In genomic region chr19:37943480-37943879, GRCh38 we compare ENCODE assay signal across 31 cellular contexts. TPM values are rescaled to one million over a fixed set of nuclear protein-coding genes. Genes with fewer than 3 reads are reported as not detected.
DNase-seq lines count a peak whose midpoint lies in the region; ATAC-seq, FAIRE-seq and TF ChIP-seq lines count a peak whose summit lies in the region.
"Had no signal": no experiment of that assay in that cellular context is flagged by ENCODE, and none has a peak within 500 bp of the region (broad histone marks: within the 10 kb centered on the region; RNA-seq: fewer than 3 reads in every experiment).

No MANE protein-coding gene starts in this region.

- TF ChIP-seq RAD21 in K562 (CRISPR knock-in tag; conservative IDR thresholded peaks at IDR 0.05 in 1 of 2, IDR thresholded peaks at IDR 0.05 in 1 of 2) = no peak

- no peak for TF ChIP-seq POLR2A in K562 (conservative IDR thresholded peaks at IDR 0.05)
- no peak for TF ChIP-seq POLR2A in stomach (IDR thresholded peaks at IDR 0.05)
- no peak for TF ChIP-seq POLR2A in gastroesophageal sphincter (IDR thresholded peaks at IDR 0.05)

- H3K9ac ChIP-seq in K562 (ENCODE audit: insufficient read depth in 1 of 2, low read depth in 2 of 2, low read length in 2 of 2) = 0 out of 4 replicates have a peak overlapping the region, but pooled peaks of 1 of the 2 experiments have one; percentile 14

- TF ChIP-seq EP300 in K562 (IDR thresholded peaks at IDR 0.05; ENCODE audit: low read length) = peak; percentile 60; the same call in 1 of the 2 replicates
- TF ChIP-seq EP300 in stomach (IDR thresholded peaks at IDR 0.05) = no peak
- TF ChIP-seq EP300 in gastroesophageal sphincter (IDR thresholded peaks at IDR 0.05) = no peak

- peak; percentile 31 for DNase-seq in HuH-7.5 (ENCODE audit: low spot score)
- DNase-seq in K562 (ENCODE audit: extremely low read depth in 1 of 4, low spot score in 3 of 4) = peak; percentile 64 to 83 (median 76)
- DNase-seq in mucosa of descending colon = peak in 2 of 3 donors; percentile 58 to 79
- peak; percentile 43 for DNase-seq in stomach
- no peak for DNase-seq in D721Med (ENCODE audit: insufficient read length, low spot score)
- no peak for DNase-seq in G401 (ENCODE audit: low spot score)
- DNase-seq: activated CD4-positive, alpha-beta T cell treated with anti-CD3 and anti-CD28 coated beads, Interleukin-2, amount 10 ng/mL, durations not matched to agents 24 days and 14 days; activated CD8-positive, alpha-beta memory T cell treated with anti-CD3 and anti-CD28 coated beads, Interleukin-2, amount 10 ng/mL, durations not matched to agents 7 days and 5 days; activated naive CD4-positive, alpha-beta T cell treated with anti-CD3 and anti-CD28 coated beads, Interleukin-2, amount 10 ng/mL, durations not matched to agents 7 days and 5 days; activated T-cell treated with anti-CD3 and anti-CD28 coated beads, Interleukin-2, amount 50 U/mL, for 72 hours; amniotic stem cell; CD4-positive, alpha-beta memory T cell; effector memory CD8-positive, alpha-beta T cell; foreskin melanocyte; Kasumi-1; NCI-H1694; NCI-H2171 treated with DMSO at 0.1 percent for 48 hours; NCI-H524; stimulated activated naive CD4-positive, alpha-beta T cell had no signal

- H3K9me3 ChIP-seq in K562 (replicated peaks; ENCODE audit: control insufficient read depth, insufficient read depth, low read depth, low read length) (no peaks in the 10 kb centered on the region), mucosa of descending colon (no peaks in the 10 kb centered on the region), stomach (no peaks in the 10 kb centered on the region), gastroesophageal sphincter (no peaks in the 10 kb centered on the region)
- H3K9me3 ChIP-seq: breast epithelium, thoracic aorta had no signal

- in situ Hi-C loops in K562 (cut with MboI) (no loop called here), G401 (cut with HindIII; ENCODE audit: low sequenced_read_pairs) (no loop called here)

- FAIRE-seq in K562 (lab: Jason Lieb, UNC) (peak; percentile 95), D721Med (lab: Jason Lieb, UNC) (no peak)
- FAIRE-seq: HTR-8/SVneo, islet of Langerhans had no signal

- ATAC-seq in K562 = peak; percentile 98
- ATAC-seq in mucosa of descending colon = peak; percentile 82
- no peak for ATAC-seq in gastroesophageal sphincter
- ATAC-seq: activated CD8-positive, alpha-beta memory T cell treated with anti-CD3 and anti-CD28 coated beads, Interleukin-2, amount 10 ng/mL, durations not matched to agents 7 days and 5 days; activated T-cell treated with anti-CD3 and anti-CD28 coated beads, Interleukin-2, amount 50 U/mL, for 72 hours; effector memory CD8-positive, alpha-beta T cell; esophagus mucosa had no signal

- whole genome bisulfite sequencing in K562 (ENCODE audit: insufficient coverage, low coverage, missing lambda C conversion rate) = 3% methylated on average over 5 of the region's 5 CpGs
- whole genome bisulfite sequencing in stomach, 5 donors = 38 to 63% (median 51%) methylated on average over 5 of the region's 5 CpGs
- 85 to 87% methylated on average over 5 of the region's 5 CpGs for WGBS in gastroesophageal sphincter (ENCODE audit: low coverage in 1 of 2), 2 donors

- H3K27me3 ChIP-seq in K562 (ENCODE audit: control insufficient read depth in 2 of 2, insufficient read depth in 2 of 2, low read length in 2 of 2) (no peaks in the 10 kb centered on the region), stomach (no peaks in the 10 kb centered on the region), gastroesophageal sphincter (no peaks in the 10 kb centered on the region)
- H3K27me3 ChIP-seq: breast epithelium had no signal

- 0 out of 3 replicates have a peak overlapping the region, but pooled peaks have one; percentile 11 for H3K27ac ChIP-seq in K562 (ENCODE audit: extremely low read depth, low read depth, low read length)
- peak overlapping the region in 3 of 5 donors; percentile 9 to 25 (median 17) for H3K27ac ChIP-seq in stomach
- H3K27ac ChIP-seq in gastroesophageal sphincter = no peak overlapping the region
- H3K27ac ChIP-seq: breast epithelium, coronary artery, thoracic aorta had no signal

- POLR2A ChIA-PET in K562 (lab: Yijun Ruan, JAX) = interaction anchor here (1.0 to 1.5 kb wide), 2 partner anchors 12 kb away, joined by 5 to 6 read pairs; no protein-coding TSS in a partner anchor

- H3K4me2 ChIP-seq in K562 (ENCODE audit: insufficient read depth, low read length) = peak overlapping the region; percentile 31
- H3K4me2 ChIP-seq: smooth muscle cell had no signal

- H4K20me1 ChIP-seq in K562 (replicated peaks; ENCODE audit: control insufficient read depth, insufficient read depth, low read length) = no peaks in the 10 kb centered on the region; the same call in 1 of the 2 replicates

- no peaks in the 10 kb centered on the region for H3K9me1 ChIP-seq in K562 (ENCODE audit: control insufficient read depth, insufficient read depth, low read length)

- BruUV-seq in K562 (replicated peaks; lab: Mats Ljungman, UMichigan) = no TSS peak

- CTCF ChIA-PET in K562 (lab: Yijun Ruan, JAX; ENCODE audit: low intra/inter-chr PET ratio) = interaction anchor here (0.6 kb wide), 1 partner anchor 38 kb away, joined by 6 read pairs; no protein-coding TSS in a partner anchor

- no peaks in the 10 kb centered on the region for H3K79me2 ChIP-seq in K562 (ENCODE audit: control insufficient read depth, insufficient read depth, low read length)

- H3K4me1 ChIP-seq in K562 (replicated peaks in 1 of 2; ENCODE audit: control insufficient read depth in 2 of 2, insufficient read depth in 2 of 2, low read length in 2 of 2) (peaks cover 8 to 10% of the 10 kb centered on the region in 2 experiments; a peak in 2 of 5 replicates), mucosa of descending colon (ENCODE audit: low read depth) (peaks cover 71% of the 10 kb centered on the region), stomach (peaks cover 7 to 58% (median 32%) of the 10 kb centered on the region in 4 donors), gastroesophageal sphincter (no peaks in the 10 kb centered on the region)

- no peak overlapping the region for H2AFZ ChIP-seq in K562 (ENCODE audit: low read depth, low read length)

- no peak for TF ChIP-seq CTCF in K562 (IDR thresholded peaks at IDR 0.05 in 2 of 3, conservative IDR thresholded peaks at IDR 0.05 in 1 of 3; ENCODE audit: insufficient read depth in 2 of 3, low read depth in 1 of 3, low read length in 3 of 3)
- no peak for TF ChIP-seq CTCF in mucosa of descending colon (IDR thresholded peaks at IDR 0.05)
- no peak for TF ChIP-seq CTCF in stomach (IDR thresholded peaks at IDR 0.05)
- TF ChIP-seq CTCF in gastroesophageal sphincter (IDR thresholded peaks at IDR 0.05) = no peak
- no peak for TF ChIP-seq CTCF in D721Med (IDR thresholded peaks at IDR 0.05; ENCODE audit: insufficient read depth, missing control alignments)

- intact Hi-C loops in K562 (cut with micrococcal nuclease) (no loop called here), mucosa of descending colon (cut with DNase I, micrococcal nuclease) (no loop called here), stomach (cut with DNase I; ENCODE audit: low total_unique reads) (no loop called here)

- no peaks in the 10 kb centered on the region for H3K36me3 ChIP-seq in K562 (ENCODE audit: control insufficient read depth, insufficient read depth, low read length)
- H3K36me3 ChIP-seq in mucosa of descending colon (ENCODE audit: low read depth) = no peaks in the 10 kb centered on the region
- peaks cover 0 to 6% (median 0%) of the 10 kb centered on the region in 4 donors for H3K36me3 ChIP-seq in stomach
- H3K36me3 ChIP-seq in gastroesophageal sphincter = no peaks in the 10 kb centered on the region
- H3K36me3 ChIP-seq: breast epithelium, thoracic aorta had no signal

- no peak overlapping the region for H3K4me3 ChIP-seq in K562
- H3K4me3 ChIP-seq in mucosa of descending colon = no peak overlapping the region
- H3K4me3 ChIP-seq in stomach = no peak overlapping the region
- H3K4me3 ChIP-seq in gastroesophageal sphincter = no peak overlapping the region
- H3K4me3 ChIP-seq: breast epithelium, coronary artery, lung, smooth muscle cell, thoracic aorta had no signal

RNA-seq across cellular contexts. Expression of gene SIPA1L3, which starts 36.5 kb away (rescaled TPM):
- total RNA-seq in K562 (2011; cell fraction: chromatin; rRNA removed; ENCODE audit: low replicate concordance) = 31.3 and 58.0 TPM in 2 replicates
- total RNA-seq in K562 (2011; cell fraction: nucleolus; rRNA removed) = 17.1 and 18.8 TPM in 2 replicates
- 26.0 and 31.7 TPM in 2 replicates for total RNA-seq in K562 (2011; cell fraction: nucleoplasm; rRNA removed)
- 2.8 and 3.7 TPM in 2 replicates for total RNA-seq in K562 (2014; rRNA removed)
- 4.0 and 4.6 TPM in 2 replicates for total RNA-seq in K562 (2014; rRNA removed; fragmentation: Illumina TruSeq; extraction: Trizol)
- 2.5 and 7.3 TPM in 2 replicates for total RNA-seq in K562 (2015; rRNA removed; fragmentation: Illumina TruSeq; extraction: Trizol)
- 6.1 and 8.3 TPM in 2 replicates for total RNA-seq in K562 (2021)
- polyA plus RNA-seq in K562 (2011; rRNA removed) = 1.8 and 2.2 TPM in 2 replicates
- 1.1 and 1.9 TPM in 2 replicates for polyA plus RNA-seq in K562 (2011; cell fraction: cytosol; rRNA removed)
- 6.2 and 8.2 TPM in 2 replicates for polyA plus RNA-seq in K562 (2011; cell fraction: nucleus; rRNA removed)
- 2.1 and 2.6 TPM in 2 replicates for polyA plus RNA-seq in K562 (2012)
- polyA plus RNA-seq in K562 (2014; fragmentation: Illumina TruSeq; extraction: Trizol) = 1.4 and 2.2 TPM in 2 replicates
- polyA plus RNA-seq in K562 (2014; fragmentation: Nextera tagmentation; extraction: Ambion mirVana) = under 1 TPM; 0.01 to 0.15 TPM
- 2.7 and 2.9 TPM in 2 replicates for polyA plus RNA-seq in K562 (2014; rRNA removed)
- polyA minus RNA-seq in K562 (2011; rRNA and poly(A)+ RNA removed) = 7.0 and 25.8 TPM in 2 replicates
- 4.3 and 8.8 TPM in 2 replicates for polyA minus RNA-seq in K562 (2011; cell fraction: cytosol; rRNA and poly(A)+ RNA removed)
- 6.1 and 12.0 TPM in 2 replicates for polyA minus RNA-seq in K562 (2011; cell fraction: nucleus; rRNA and poly(A)+ RNA removed)
- 100 to 1,000 TPM in 2 of 3 donors, 10 to 100 TPM in 1; 93.6 to 173 (median 144) TPM for total RNA-seq in mucosa of descending colon
- total RNA-seq in stomach = 100 to 1,000 TPM in 1 of 5 donors, 10 to 100 TPM in 4; 24.1 to 211 (median 26.3) TPM
- 1 to 10 TPM; 2.9 to 7.5 (median 7.2) TPM for polyA plus RNA-seq in stomach
- 10 to 100 TPM in 2 of 4 donors, 1 to 10 TPM in 2; 5.9 to 20.2 (median 11.8) TPM for total RNA-seq in gastroesophageal sphincter
- total RNA-seq in G401 (2014; rRNA removed; shearing (Covaris generic)) = 5.5 and 8.1 TPM in 2 replicates

RNA-seq across cellular contexts. Expression of gene WDR87, which starts 37.1 kb away (rescaled TPM):
- total RNA-seq in K562 (2011; cell fraction: chromatin; rRNA removed; ENCODE audit: low replicate concordance) = not detected in 2 replicates
- total RNA-seq in K562 (2011; cell fraction: nucleolus; rRNA removed) = not detected in 2 replicates
- not detected in 2 replicates for total RNA-seq in K562 (2011; cell fraction: nucleoplasm; rRNA removed)
- total RNA-seq in K562 (2014; rRNA removed) = not detected in 2 replicates
- not detected in 2 replicates for total RNA-seq in K562 (2014; rRNA removed; fragmentation: Illumina TruSeq; extraction: Trizol)
- total RNA-seq in K562 (2015; rRNA removed; fragmentation: Illumina TruSeq; extraction: Trizol) = not detected in 2 replicates
- not detected in 2 replicates for total RNA-seq in K562 (2021)
- polyA plus RNA-seq in K562 (2011; rRNA removed) = not detected in 2 replicates
- polyA plus RNA-seq in K562 (2011; cell fraction: cytosol; rRNA removed) = not detected in 2 replicates
- not detected in 2 replicates for polyA plus RNA-seq in K562 (2011; cell fraction: nucleus; rRNA removed)
- not detected in 2 replicates for polyA plus RNA-seq in K562 (2012)
- not detected in 2 replicates for polyA plus RNA-seq in K562 (2014; fragmentation: Illumina TruSeq; extraction: Trizol)
- polyA plus RNA-seq in K562 (2014; fragmentation: Nextera tagmentation; extraction: Ambion mirVana) = not detected
- not detected in 2 replicates for polyA plus RNA-seq in K562 (2014; rRNA removed)
- not detected in 2 replicates for polyA minus RNA-seq in K562 (2011; rRNA and poly(A)+ RNA removed)
- polyA minus RNA-seq in K562 (2011; cell fraction: cytosol; rRNA and poly(A)+ RNA removed) = not detected in 2 replicates
- polyA minus RNA-seq in K562 (2011; cell fraction: nucleus; rRNA and poly(A)+ RNA removed) = not detected in 2 replicates
- not detected for total RNA-seq in mucosa of descending colon
- under 1 TPM in 1 of 5 donors, not detected in 4; 0.14 TPM for total RNA-seq in stomach
- polyA plus RNA-seq in stomach = not detected
- not detected for total RNA-seq in gastroesophageal sphincter
- total RNA-seq in G401 (2014; rRNA removed; shearing (Covaris generic)) = not detected in 2 replicates
- total RNA-seq: activated CD4-positive, alpha-beta T cell treated with anti-CD3 and anti-CD28 coated beads, Interleukin-2, amount 10 ng/mL, durations not matched to agents 24 days and 14 days; activated CD8-positive, alpha-beta memory T cell treated with anti-CD3 and anti-CD28 coated beads, Interleukin-2, amount 10 ng/mL, durations not matched to agents 7 days and 5 days; activated T-cell treated with anti-CD3 and anti-CD28 coated beads, Interleukin-2, amount 50 U/mL, for 72 hours; breast epithelium; CD4-positive, alpha-beta memory T cell; esophagus mucosa; lung; omental fat pad; renal cortical epithelial cell; SK-MEL-5; smooth muscle cell; thoracic aorta had no signal
- polyA plus RNA-seq: CD4-positive, alpha-beta memory T cell; lung; smooth muscle cell had no signal

Comparison
In these comparisons a context has a peak if more than half of its experiments do, and no peak if none do; other contexts are left out.
1. DNase-seq: peak in HuH-7.5 (single experiment), K562 (4 of 4), mucosa of descending colon (2 of 3) and stomach (single experiment); none in D721Med (single experiment) and G401 (single experiment).
2. H3K27ac ChIP-seq: peak in K562 (single experiment) and stomach (3 of 5); none in gastroesophageal sphincter (0 of 4).